Comparison of ENCODE assay signal across 36 cellular contexts in genomic region chr12:124047045-124047566, GRCh38.
"Had no signal": no experiment of that assay in that cellular context is flagged by ENCODE, and none has a peak within 500 bp of the region (broad histone marks: within the 10 kb centered on the region; RNA-seq: fewer than 3 reads in every experiment).

No MANE protein-coding gene starts in this region.

- H3K4me1 ChIP-seq: breast epithelium had no signal

- FAIRE-seq: astrocyte, TTC549 had no signal

- ATAC-seq: activated CD8-positive, alpha-beta T cell treated with anti-CD3 and anti-CD28 coated beads for 36 hours; activated naive CD4-positive, alpha-beta T cell treated with anti-CD3 and anti-CD28 coated beads, Interleukin-2, amount 50 U/mL, for 72 hours; activated T-cell treated with anti-CD3 and anti-CD28 coated beads, Interleukin-2, amount 50 U/mL, for 4 hours; activated T-cell treated with anti-CD3 and anti-CD28 coated beads, Interleukin-2, amount 50 U/mL, for 72 hours; activated T-helper 17 cell treated with anti-CD3 and anti-CD28 coated beads, Interleukin-2, amount 50 U/mL, for 72 hours; body of pancreas had no signal

- H3K27me3 Mint-ChIP-seq: activated CD4-positive, alpha-beta T cell treated with anti-CD3 and anti-CD28 coated beads, Interleukin-2, amount 10 ng/mL, durations not matched to agents 24 days and 14 days; activated CD8-positive, alpha-beta T cell treated with anti-CD3 and anti-CD28 coated beads for 36 hours; activated naive CD8-positive, alpha-beta T cell treated with anti-CD3 and anti-CD28 coated beads for 36 hours had no signal

- H3K4me3 Mint-ChIP-seq: activated B cell treated with CpG ODN at 0.5 μM for 24 hours; activated CD4-positive, alpha-beta memory T cell treated with anti-CD3 and anti-CD28 coated beads for 36 hours; activated CD4-positive, alpha-beta T cell treated with anti-CD3 and anti-CD28 coated beads, Interleukin-2, amount 10 ng/mL, durations not matched to agents 24 days and 14 days; activated CD8-positive, alpha-beta T cell treated with anti-CD3 and anti-CD28 coated beads for 36 hours; activated naive CD4-positive, alpha-beta T cell treated with anti-CD3 and anti-CD28 coated beads for 36 hours; activated naive CD8-positive, alpha-beta T cell treated with anti-CD3 and anti-CD28 coated beads for 36 hours; activated T-cell treated with anti-CD3 and anti-CD28 coated beads, Interleukin-2, amount 50 U/mL, for 4 hours; activated T-cell treated with anti-CD3 and anti-CD28 coated beads, Interleukin-2, amount 50 U/mL, for 72 hours; activated T-helper 1 cell treated with anti-CD3 and anti-CD28 coated beads, Interleukin-12 subunit alpha, Interleukin-12 subunit beta, Interleukin-2, Interleukin-4 antibody, amounts not matched to agents 30 ng/mL and 10 ng/mL and 1 ng/mL, durations not matched to agents 14 hours and 24 hours and 36 hours; activated T-helper 17 cell treated with anti-CD3 and anti-CD28 coated beads, Interleukin-2, amount 50 U/mL, for 72 hours; T-helper 1 cell treated with Interleukin-12 subunit alpha and Interleukin-12 subunit beta and Interleukin-4 antibody, amounts not matched to agents 30 μg/mL and 1 μg/mL, for 36 hours; T-helper 2 cell treated with Interferon-gamma antibody and Interleukin-4, amounts not matched to agents 5 μg/mL and 100 μg/mL, for 36 hours had no signal

- DNase-seq: activated B cell treated with CpG ODN at 0.5 μM for 24 hours; activated CD4-positive, alpha-beta memory T cell treated with anti-CD3 and anti-CD28 coated beads for 36 hours; activated CD4-positive, alpha-beta T cell treated with anti-CD3 and anti-CD28 coated beads for 4 hours; activated CD4-positive, alpha-beta T cell treated with anti-CD3 and anti-CD28 coated beads, Interleukin-2, amount 10 ng/mL, durations not matched to agents 24 days and 14 days; activated CD4-positive, alpha-beta T cell treated with anti-CD3 and anti-CD28 coated beads, Interleukin-2, amount 50 U/mL, for 1 hour; activated CD4-positive, alpha-beta T cell treated with anti-CD3 and anti-CD28 coated beads, Interleukin-2, amount 50 U/mL, for 4 hours; activated CD4-positive, CD25-positive, alpha-beta regulatory T cell treated with anti-CD3 and anti-CD28 coated beads, Interleukin-2, amount 50 U/mL, for 72 hours; activated CD8-positive, alpha-beta memory T cell treated with anti-CD3 and anti-CD28 coated beads, Interleukin-2, amount 50 U/mL, for 4 hours; activated CD8-positive, alpha-beta T cell treated with anti-CD3 and anti-CD28 coated beads for 36 hours; activated effector memory CD4-positive, alpha-beta T cell treated with anti-CD3 and anti-CD28 coated beads, Interleukin-2, amount 50 U/mL, for 16 hours; activated gamma-delta T cell treated with Interleukin-2 at 50 U/mL for 16 hours; activated naive CD4-positive, alpha-beta T cell; activated naive CD4-positive, alpha-beta T cell treated with anti-CD3 and anti-CD28 coated beads for 36 hours; activated naive CD4-positive, alpha-beta T cell treated with anti-CD3 and anti-CD28 coated beads, Interleukin-2, amount 50 U/mL, for 16 hours; activated naive CD8-positive, alpha-beta T cell treated with anti-CD3 and anti-CD28 coated beads for 36 hours; activated T-cell treated with anti-CD3 and anti-CD28 coated beads for 4 hours; activated T-cell treated with anti-CD3 and anti-CD28 coated beads, Interleukin-2, amount 50 U/mL, for 1 hour; activated T-cell treated with anti-CD3 and anti-CD28 coated beads, Interleukin-2, amount 50 U/mL, for 4 hours; activated T-cell treated with anti-CD3 and anti-CD28 coated beads, Interleukin-2, amount 50 U/mL, for 72 hours; amniotic stem cell; aorta; body of pancreas; brain microvascular endothelial cell; central memory CD4-positive, alpha-beta T cell; T-helper 2 cell; T-helper 9 cell had no signal

- H3K36me3 ChIP-seq: adrenal gland, brain microvascular endothelial cell, breast epithelium had no signal

- H3K9me3 ChIP-seq: body of pancreas had no signal

- H3K27ac ChIP-seq: body of pancreas, brain microvascular endothelial cell, breast epithelium, VCaP had no signal

- H3K4me3 ChIP-seq: adrenal gland, body of pancreas, breast epithelium had no signal

- H3K27me3 ChIP-seq: adrenal gland, body of pancreas, breast epithelium had no signal

- H3K27ac Mint-ChIP-seq: activated B cell treated with CpG ODN at 0.5 μM for 24 hours; activated CD4-positive, alpha-beta memory T cell treated with anti-CD3 and anti-CD28 coated beads for 36 hours; activated CD4-positive, alpha-beta T cell treated with anti-CD3 and anti-CD28 coated beads, Interleukin-2, amount 10 ng/mL, durations not matched to agents 24 days and 14 days; activated CD8-positive, alpha-beta T cell treated with anti-CD3 and anti-CD28 coated beads for 36 hours; activated naive CD4-positive, alpha-beta T cell treated with anti-CD3 and anti-CD28 coated beads for 36 hours; activated naive CD4-positive, alpha-beta T cell treated with anti-CD3 and anti-CD28 coated beads, Interleukin-2, amount 50 U/mL, for 72 hours; activated naive CD8-positive, alpha-beta T cell treated with anti-CD3 and anti-CD28 coated beads for 36 hours; activated T-cell treated with anti-CD3 and anti-CD28 coated beads, Interleukin-2, amount 50 U/mL, for 72 hours; activated T-helper 1 cell treated with anti-CD3 and anti-CD28 coated beads, Interleukin-12 subunit alpha, Interleukin-12 subunit beta, Interleukin-2, Interleukin-4 antibody, amounts not matched to agents 30 ng/mL and 10 ng/mL and 1 ng/mL, durations not matched to agents 14 hours and 24 hours and 36 hours; activated T-helper 17 cell treated with anti-CD3 and anti-CD28 coated beads, Interleukin-2, amount 50 U/mL, for 72 hours; T-helper 1 cell treated with Interleukin-12 subunit alpha and Interleukin-12 subunit beta and Interleukin-4 antibody, amounts not matched to agents 30 μg/mL and 1 μg/mL, for 36 hours; T-helper 2 cell treated with Interferon-gamma antibody and Interleukin-4, amounts not matched to agents 5 μg/mL and 100 μg/mL, for 36 hours had no signal

- H3K4me1 Mint-ChIP-seq: activated B cell treated with CpG ODN at 0.5 μM for 24 hours; activated T-helper 17 cell treated with anti-CD3 and anti-CD28 coated beads, Interleukin-2, amount 50 U/mL, for 72 hours had no signal
